32 cellular contexts compared by ENCODE assay signal in the genomic region with DNA sequence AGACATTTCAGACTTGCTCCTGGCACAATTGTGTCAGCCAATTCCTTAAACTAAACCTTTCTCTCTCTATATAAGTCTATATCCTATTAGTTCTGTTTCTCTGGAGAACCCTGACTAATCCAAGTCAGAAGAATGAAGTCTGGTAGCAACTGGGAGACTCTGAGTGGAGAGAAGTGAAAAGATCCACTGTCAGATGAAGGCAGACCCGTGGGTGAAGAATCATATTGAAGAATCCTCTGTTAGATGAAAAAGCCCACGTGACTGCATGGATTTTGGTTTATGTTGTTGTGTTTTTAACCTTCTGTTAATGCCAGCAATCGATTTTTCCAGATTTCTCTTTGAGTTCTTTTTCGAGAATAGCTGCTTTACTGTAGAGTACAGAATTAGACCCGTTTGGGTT. TPM values are rescaled to one million over a fixed set of nuclear protein-coding genes. Genes with fewer than 3 reads are reported as not detected.
"Had no signal": no experiment of that assay in that cellular context is flagged by ENCODE, and none has a peak within 500 bp of the region (broad histone marks: within the 10 kb centered on the region; RNA-seq: fewer than 3 reads in every experiment).

No MANE protein-coding gene starts in this region.

- H2AFZ ChIP-seq: hepatocyte, neural progenitor cell had no signal

- H3K27me3 Mint-ChIP-seq: naive B cell; stimulated activated naive B cell treated with anti-CD40 and anti-IgM and Interleukin-4, amounts not matched to agents 10 μg/mL and 1 μg/mL and 100 μg/mL, for 72 hours had no signal

- H3K4me1 ChIP-seq: left ventricle myocardium inferior, prostate gland, suprapubic skin, tibial artery, uterus had no signal

- H3K79me2 ChIP-seq: hepatocyte had no signal

- H3K36me3 ChIP-seq: left ventricle myocardium inferior, neural progenitor cell, ovary, prostate gland, stomach, suprapubic skin, thoracic aorta, tibial artery, uterus had no signal

- H3K36me3 Mint-ChIP-seq: mesothelial cell of epicardium; naive B cell; natural killer cell; stimulated activated naive B cell treated with anti-CD40 and anti-IgM and Interleukin-4, amounts not matched to agents 10 μg/mL and 1 μg/mL and 100 μg/mL, for 72 hours had no signal

- ATAC-seq: natural killer cell; right cardiac atrium; sciatic nerve; stimulated activated naive B cell treated with anti-CD40 and anti-IgM and Interleukin-4, amounts not matched to agents 10 μg/mL and 1 μg/mL and 100 μg/mL, for 72 hours; stimulated activated naive CD8-positive, alpha-beta T cell treated with anti-CD3 and anti-CD28 coated beads, Interleukin-15, Interleukin-2, amounts not matched to agents 100 U/mL and 50 U/mL, for 24 hours had no signal

- H3K4me3 Mint-ChIP-seq: mesothelial cell of epicardium; naive B cell; natural killer cell; nephron progenitor cell; neural progenitor cell; stimulated activated naive B cell treated with anti-CD40 and anti-IgM and Interleukin-4, amounts not matched to agents 10 μg/mL and 1 μg/mL and 100 μg/mL, for 72 hours had no signal

- DNase-seq: islet precursor cell; left ventricle myocardium inferior; mesendoderm; naive B cell; natural killer cell; nephron progenitor cell; occipital lobe; ovary; posterior cingulate gyrus; retina; right cardiac atrium; stimulated activated CD4-positive, alpha-beta T cell treated with anti-CD3 and anti-CD28 coated beads, Interleukin-12 subunit alpha, Interleukin-12 subunit beta, amount 100 ng/mL, for 4 hours; stimulated activated CD4-positive, alpha-beta T cell treated with anti-CD3 and anti-CD28 coated beads, Interleukin-15, amount 100 ng/mL, for 24 hours; stimulated activated CD4-positive, alpha-beta T cell treated with anti-CD3 and anti-CD28 coated beads, Interleukin-2, amount 100 ng/mL, for 24 hours; stimulated activated CD4-positive, alpha-beta T cell treated with anti-CD3 and anti-CD28 coated beads, Interleukin-4, amount 100 ng/mL, for 1 hour; stimulated activated naive B cell treated with anti-CD40 and anti-IgM and Interleukin-4, amounts not matched to agents 10 μg/mL and 1 μg/mL and 100 μg/mL, for 72 hours; stimulated activated naive CD8-positive, alpha-beta T cell treated with anti-CD3 and anti-CD28 coated beads, Interleukin-15, Interleukin-2, amounts not matched to agents 100 U/mL and 50 U/mL, for 24 hours; stomach; tibial artery; trophoblast cell; uterus had no signal

- H3K4me1 Mint-ChIP-seq: mesothelial cell of epicardium; natural killer cell; nephron progenitor cell; stimulated activated naive B cell treated with anti-CD40 and anti-IgM and Interleukin-4, amounts not matched to agents 10 μg/mL and 1 μg/mL and 100 μg/mL, for 72 hours had no signal

- H3K9me3 ChIP-seq: left ventricle myocardium inferior, neutrophil, ovary, prostate gland, stomach, suprapubic skin, thoracic aorta, tibial artery, uterus had no signal

- H3K27ac ChIP-seq: hepatocyte, left ventricle myocardium inferior, neural progenitor cell, neutrophil, ovary, prostate gland, skin epidermis, stomach, suprapubic skin, thoracic aorta, tibial artery, uterus had no signal

- H3K27me3 ChIP-seq: hepatocyte, neural progenitor cell, neutrophil, ovary, stomach, suprapubic skin, tibial artery, uterus had no signal

- H3K4me2 ChIP-seq: hepatocyte, neural progenitor cell had no signal

- H3K27ac Mint-ChIP-seq: mesothelial cell of epicardium; natural killer cell; nephron progenitor cell; neural progenitor cell; stimulated activated naive B cell treated with anti-CD40 and anti-IgM and Interleukin-4, amounts not matched to agents 10 μg/mL and 1 μg/mL and 100 μg/mL, for 72 hours had no signal

- H3K9me3 Mint-ChIP-seq: mesothelial cell of epicardium; naive B cell; natural killer cell; nephron progenitor cell; neural progenitor cell; stimulated activated naive B cell treated with anti-CD40 and anti-IgM and Interleukin-4, amounts not matched to agents 10 μg/mL and 1 μg/mL and 100 μg/mL, for 72 hours had no signal

- H3K4me3 ChIP-seq: hepatocyte, left ventricle myocardium inferior, lung, neural progenitor cell, ovary, prostate gland, skin epidermis, stomach, suprapubic skin, thoracic aorta, tibial artery, uterus had no signal

RNA-seq across cellular contexts. Expression of gene GPR19, which starts 59.9 kb away (rescaled TPM):
- total RNA-seq: left ventricle myocardium inferior, prostate gland, ureter had no signal
